ENCODE assay signal across 23 cellular contexts in the genomic region with DNA sequence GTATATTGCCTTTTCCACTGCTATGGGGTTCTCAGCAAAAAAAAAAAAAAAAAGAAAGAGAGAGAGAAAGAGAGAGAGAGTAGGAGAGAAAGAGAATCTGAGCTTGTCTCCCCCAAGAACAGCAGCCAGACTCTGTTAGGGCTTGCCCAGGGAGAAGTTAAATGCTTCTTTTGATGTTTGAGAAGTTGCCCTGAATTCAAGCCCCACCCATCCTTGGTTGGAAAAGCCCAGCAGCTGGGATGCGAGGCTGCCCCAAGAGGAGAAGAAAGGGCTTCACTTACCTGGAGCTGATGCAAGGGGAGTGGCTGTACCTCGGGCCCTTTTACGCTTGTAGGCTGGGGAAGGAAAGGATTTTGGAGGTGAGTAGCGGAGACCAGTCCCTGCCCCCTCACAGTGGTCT.
"Had no signal": no experiment of that assay in that cellular context is flagged by ENCODE, and none has a peak within 500 bp of the region (broad histone marks: within the 10 kb centered on the region; RNA-seq: fewer than 3 reads in every experiment).

No MANE protein-coding gene starts in this region.

- H3K27ac Mint-ChIP-seq: activated CD4-positive, alpha-beta T cell treated with anti-CD3 and anti-CD28 coated beads for 36 hours; activated CD8-positive, alpha-beta memory T cell treated with anti-CD3 and anti-CD28 coated beads, Interleukin-2, amount 10 ng/mL, durations not matched to agents 7 days and 5 days; activated CD8-positive, alpha-beta T cell treated with anti-CD3 and anti-CD28 coated beads, Interleukin-2, amount 10 ng/mL, durations not matched to agents 7 days and 5 days; activated naive CD4-positive, alpha-beta T cell treated with anti-CD3 and anti-CD28 coated beads, Interleukin-2, amount 50 U/mL, for 24 hours; activated naive CD8-positive, alpha-beta T cell treated with anti-CD3 and anti-CD28 coated beads, Interleukin-2, amount 50 U/mL, for 24 hours; activated T-helper 2 cell treated with anti-CD3 and anti-CD28 coated beads, Interferon-gamma antibody, Interleukin-2, Interleukin-4, amounts not matched to agents 10 μg/mL and 5 μg/mL and 100 μg/mL, durations not matched to agents 14 hours and 24 hours and 36 hours; dendritic cell treated with granulocyte-macrophage colony-stimulating factor and Interleukin-4, amounts not matched to agents 40 ng/mL and 50 ng/mL, for 4 days; nephron; T-helper 2 cell treated with Interferon-gamma antibody and Interleukin-4, amounts not matched to agents 5 μg/mL and 100 μg/mL, for 36 hours had no signal

- DNase-seq: activated CD4-positive, alpha-beta T cell treated with anti-CD3 and anti-CD28 coated beads for 36 hours; activated CD4-positive, CD25-positive, alpha-beta regulatory T cell; activated CD8-positive, alpha-beta memory T cell treated with anti-CD3 and anti-CD28 coated beads, Interleukin-2, amount 10 ng/mL, durations not matched to agents 7 days and 5 days; activated CD8-positive, alpha-beta T cell treated with anti-CD3 and anti-CD28 coated beads, Interleukin-2, amount 10 ng/mL, durations not matched to agents 7 days and 5 days; activated naive CD8-positive, alpha-beta T cell treated with anti-CD3 and anti-CD28 coated beads, Interleukin-2, amount 50 U/mL, for 24 hours; activated T-cell treated with anti-CD3 and anti-CD28 coated beads, Interleukin-2, amount 50 U/mL, for 48 hours; foreskin melanocyte; heart right ventricle; kidney; left colon; mesenchymal stem cell; mucosa of descending colon; right lobe of liver; stimulated activated CD4-positive, alpha-beta T cell treated with anti-CD3 and anti-CD28 coated beads, Interleukin-2, amount 100 ng/mL, for 48 hours; stimulated activated naive CD4-positive, alpha-beta T cell treated with Interleukin-2 at 50 U/mL for 16 hours had no signal

- H3K9me3 Mint-ChIP-seq: activated naive CD4-positive, alpha-beta T cell treated with anti-CD3 and anti-CD28 coated beads, Interleukin-2, amount 50 U/mL, for 24 hours; activated T-helper 2 cell treated with anti-CD3 and anti-CD28 coated beads, Interferon-gamma antibody, Interleukin-2, Interleukin-4, amounts not matched to agents 10 μg/mL and 5 μg/mL and 100 μg/mL, durations not matched to agents 14 hours and 24 hours and 36 hours; dendritic cell treated with granulocyte-macrophage colony-stimulating factor and Interleukin-4, amounts not matched to agents 40 ng/mL and 50 ng/mL, for 4 days; T-helper 2 cell treated with Interferon-gamma antibody and Interleukin-4, amounts not matched to agents 5 μg/mL and 100 μg/mL, for 36 hours had no signal

- H3K4me1 Mint-ChIP-seq: activated CD4-positive, alpha-beta T cell treated with anti-CD3 and anti-CD28 coated beads for 36 hours; activated CD8-positive, alpha-beta memory T cell treated with anti-CD3 and anti-CD28 coated beads, Interleukin-2, amount 10 ng/mL, durations not matched to agents 7 days and 5 days; activated naive CD4-positive, alpha-beta T cell treated with anti-CD3 and anti-CD28 coated beads, Interleukin-2, amount 50 U/mL, for 24 hours; activated naive CD8-positive, alpha-beta T cell treated with anti-CD3 and anti-CD28 coated beads, Interleukin-2, amount 50 U/mL, for 24 hours; nephron had no signal

- H3K4me3 Mint-ChIP-seq: activated CD4-positive, alpha-beta T cell treated with anti-CD3 and anti-CD28 coated beads for 36 hours; activated CD8-positive, alpha-beta memory T cell treated with anti-CD3 and anti-CD28 coated beads, Interleukin-2, amount 10 ng/mL, durations not matched to agents 7 days and 5 days; activated CD8-positive, alpha-beta T cell treated with anti-CD3 and anti-CD28 coated beads, Interleukin-2, amount 10 ng/mL, durations not matched to agents 7 days and 5 days; activated naive CD4-positive, alpha-beta T cell treated with anti-CD3 and anti-CD28 coated beads, Interleukin-2, amount 50 U/mL, for 24 hours; activated naive CD8-positive, alpha-beta T cell treated with anti-CD3 and anti-CD28 coated beads, Interleukin-2, amount 50 U/mL, for 24 hours; dendritic cell treated with granulocyte-macrophage colony-stimulating factor and Interleukin-4, amounts not matched to agents 40 ng/mL and 50 ng/mL, for 4 days; nephron; T-helper 2 cell treated with Interferon-gamma antibody and Interleukin-4, amounts not matched to agents 5 μg/mL and 100 μg/mL, for 36 hours had no signal

- ATAC-seq: activated CD4-positive, alpha-beta T cell treated with anti-CD3 and anti-CD28 coated beads for 36 hours; activated CD8-positive, alpha-beta memory T cell treated with anti-CD3 and anti-CD28 coated beads, Interleukin-2, amount 10 ng/mL, durations not matched to agents 7 days and 5 days; activated CD8-positive, alpha-beta T cell treated with anti-CD3 and anti-CD28 coated beads, Interleukin-2, amount 10 ng/mL, durations not matched to agents 7 days and 5 days; activated naive CD8-positive, alpha-beta T cell treated with anti-CD3 and anti-CD28 coated beads, Interleukin-2, amount 50 U/mL, for 24 hours; heart right ventricle; left colon; mucosa of descending colon; right lobe of liver had no signal

- H3K36me3 Mint-ChIP-seq: activated CD8-positive, alpha-beta memory T cell treated with anti-CD3 and anti-CD28 coated beads, Interleukin-2, amount 10 ng/mL, durations not matched to agents 7 days and 5 days; activated naive CD4-positive, alpha-beta T cell treated with anti-CD3 and anti-CD28 coated beads, Interleukin-2, amount 50 U/mL, for 24 hours had no signal

- H3K27ac ChIP-seq: esophagus muscularis mucosa, heart right ventricle, neutrophil, right lobe of liver, tibial nerve had no signal
